Comparison of ENCODE assay signal across 21 cellular contexts in the genomic region with DNA sequence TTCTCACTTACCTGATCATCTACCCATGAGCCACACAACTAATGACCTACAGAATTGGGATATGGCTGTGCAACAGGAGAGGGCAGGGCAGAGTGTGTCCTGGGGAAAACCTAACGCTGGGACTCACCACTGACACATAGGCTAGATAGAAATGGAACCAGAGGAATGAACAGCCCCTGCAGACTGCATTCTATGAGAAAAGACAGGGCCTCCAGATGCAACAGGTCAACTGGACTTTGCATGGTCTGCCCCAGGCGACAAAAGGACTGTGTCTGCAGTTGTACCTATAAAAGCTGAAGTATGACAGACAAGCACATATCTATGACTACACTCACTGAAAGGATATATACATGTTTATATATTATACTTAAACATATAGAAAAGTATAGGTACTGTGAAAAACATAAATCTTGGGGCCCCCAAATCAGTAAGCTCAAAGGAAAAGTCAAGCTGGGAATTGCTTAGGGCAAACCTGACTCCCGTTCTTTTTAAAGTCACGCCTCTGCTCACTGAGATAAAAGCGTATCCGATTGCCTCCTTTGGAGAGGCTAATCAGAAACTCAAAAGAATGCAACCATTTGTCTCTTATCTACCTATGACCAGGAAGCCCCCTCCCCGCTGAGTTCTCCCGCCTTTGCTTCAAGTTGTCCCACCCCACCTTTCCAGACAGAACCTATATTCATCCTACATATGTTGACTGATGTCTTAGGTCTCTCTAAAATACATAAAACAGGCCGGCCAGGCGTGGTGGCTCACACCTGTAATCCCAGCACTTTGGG.
"Had no signal": no experiment of that assay in that cellular context is flagged by ENCODE, and none has a peak within 500 bp of the region (broad histone marks: within the 10 kb centered on the region; RNA-seq: fewer than 3 reads in every experiment).

No MANE protein-coding gene starts in this region.

- H3K36me3 ChIP-seq: left lung, pancreas, tibial artery, uterus had no signal

- H3K4me3 ChIP-seq: left lung, lung, pancreas, tibial artery, uterus had no signal

- H3K4me1 ChIP-seq: uterus had no signal

- H3K9me3 Mint-ChIP-seq: activated CD4-positive, alpha-beta memory T cell treated with anti-CD3 and anti-CD28 coated beads, Interleukin-2, amount 10 ng/mL, durations not matched to agents 7 days and 5 days; activated naive CD4-positive, alpha-beta T cell treated with anti-CD3 and anti-CD28 coated beads, Interleukin-2, amount 10 ng/mL, durations not matched to agents 7 days and 5 days; activated T-cell treated with anti-CD3 and anti-CD28 coated beads, Interleukin-2, amount 50 U/mL, for 72 hours; natural killer cell; stimulated activated effector memory CD8-positive, alpha-beta T cell treated with anti-CD3 and anti-CD28 coated beads, Interleukin-12 subunit alpha, Interleukin-12 subunit beta, amount 100 ng/mL, for 72 hours had no signal

- H3K36me3 Mint-ChIP-seq: activated naive CD4-positive, alpha-beta T cell treated with anti-CD3 and anti-CD28 coated beads, Interleukin-2, amount 10 ng/mL, durations not matched to agents 7 days and 5 days; natural killer cell; stimulated activated effector memory CD8-positive, alpha-beta T cell treated with anti-CD3 and anti-CD28 coated beads, Interleukin-12 subunit alpha, Interleukin-12 subunit beta, amount 100 ng/mL, for 72 hours had no signal

- H3K4me3 Mint-ChIP-seq: activated CD4-positive, alpha-beta memory T cell treated with anti-CD3 and anti-CD28 coated beads, Interleukin-2, amount 10 ng/mL, durations not matched to agents 7 days and 5 days; activated CD4-positive, alpha-beta T cell treated with anti-CD3 and anti-CD28 coated beads, Interleukin-2, amount 10 ng/mL, durations not matched to agents 24 days and 14 days; activated naive CD4-positive, alpha-beta T cell treated with anti-CD3 and anti-CD28 coated beads, Interleukin-2, amount 10 ng/mL, durations not matched to agents 7 days and 5 days; activated T-cell treated with anti-CD3 and anti-CD28 coated beads, Interleukin-2, amount 50 U/mL, for 72 hours; natural killer cell; stimulated activated effector memory CD8-positive, alpha-beta T cell treated with anti-CD3 and anti-CD28 coated beads, Interleukin-12 subunit alpha, Interleukin-12 subunit beta, amount 100 ng/mL, for 72 hours; stimulated activated naive CD8-positive, alpha-beta T cell treated with anti-CD3 and anti-CD28 coated beads, Interleukin-15, amount 100 ng/mL, for 72 hours had no signal

- H3K9me3 ChIP-seq: left lung, pancreas, tibial artery, uterus had no signal

- ATAC-seq: activated T-cell treated with anti-CD3 and anti-CD28 coated beads, Interleukin-2, amount 50 U/mL, for 72 hours; left lung; natural killer cell; right cardiac atrium; stimulated activated effector memory CD8-positive, alpha-beta T cell treated with anti-CD3 and anti-CD28 coated beads, Interleukin-12 subunit alpha, Interleukin-12 subunit beta, amount 100 ng/mL, for 72 hours; stimulated activated naive CD8-positive, alpha-beta T cell treated with anti-CD3 and anti-CD28 coated beads, Interleukin-15, amount 100 ng/mL, for 72 hours had no signal

- FAIRE-seq: endometrium, pancreas had no signal

- DNase-seq: activated CD4-positive, alpha-beta memory T cell treated with anti-CD3 and anti-CD28 coated beads, Interleukin-2, amount 10 ng/mL, durations not matched to agents 7 days and 5 days; activated CD4-positive, alpha-beta T cell treated with anti-CD3 and anti-CD28 coated beads, Interleukin-2, amount 10 ng/mL, durations not matched to agents 24 days and 14 days; activated effector memory CD4-positive, alpha-beta T cell treated with anti-CD3 and anti-CD28 coated beads, Interleukin-2, amount 50 U/mL, for 16 hours; activated naive CD4-positive, alpha-beta T cell treated with anti-CD3 and anti-CD28 coated beads, Interleukin-2, amount 10 ng/mL, durations not matched to agents 7 days and 5 days; activated T-cell treated with anti-CD3 and anti-CD28 coated beads, Interleukin-2, amount 50 U/mL, for 72 hours; cerebellar nuclear complex; erythroblast; foreskin fibroblast; left lung; midbrain; natural killer cell; pancreas; right cardiac atrium; stimulated activated CD4-positive, alpha-beta T cell treated with anti-CD3 and anti-CD28 coated beads, Interleukin-1b, Interleukin-23, amount 100 ng/mL, for 48 hours; stimulated activated naive CD8-positive, alpha-beta T cell treated with anti-CD3 and anti-CD28 coated beads, Interleukin-15, amount 100 ng/mL, for 72 hours; T-helper 1 cell; tibial artery; uterus had no signal

- H3K27ac Mint-ChIP-seq: activated CD4-positive, alpha-beta memory T cell treated with anti-CD3 and anti-CD28 coated beads, Interleukin-2, amount 10 ng/mL, durations not matched to agents 7 days and 5 days; activated CD4-positive, alpha-beta T cell treated with anti-CD3 and anti-CD28 coated beads, Interleukin-2, amount 10 ng/mL, durations not matched to agents 24 days and 14 days; activated naive CD4-positive, alpha-beta T cell treated with anti-CD3 and anti-CD28 coated beads, Interleukin-2, amount 10 ng/mL, durations not matched to agents 7 days and 5 days; activated T-cell treated with anti-CD3 and anti-CD28 coated beads, Interleukin-2, amount 50 U/mL, for 72 hours; natural killer cell; stimulated activated effector memory CD8-positive, alpha-beta T cell treated with anti-CD3 and anti-CD28 coated beads, Interleukin-12 subunit alpha, Interleukin-12 subunit beta, amount 100 ng/mL, for 72 hours had no signal

- H3K4me1 Mint-ChIP-seq: activated CD4-positive, alpha-beta memory T cell treated with anti-CD3 and anti-CD28 coated beads, Interleukin-2, amount 10 ng/mL, durations not matched to agents 7 days and 5 days; activated CD4-positive, alpha-beta T cell treated with anti-CD3 and anti-CD28 coated beads, Interleukin-2, amount 10 ng/mL, durations not matched to agents 24 days and 14 days; activated naive CD4-positive, alpha-beta T cell treated with anti-CD3 and anti-CD28 coated beads, Interleukin-2, amount 10 ng/mL, durations not matched to agents 7 days and 5 days; natural killer cell; stimulated activated effector memory CD8-positive, alpha-beta T cell treated with anti-CD3 and anti-CD28 coated beads, Interleukin-12 subunit alpha, Interleukin-12 subunit beta, amount 100 ng/mL, for 72 hours; stimulated activated naive CD8-positive, alpha-beta T cell treated with anti-CD3 and anti-CD28 coated beads, Interleukin-15, amount 100 ng/mL, for 72 hours had no signal

- H3K27ac ChIP-seq: left lung, pancreas, tibial artery, uterus had no signal

- H3K27me3 ChIP-seq: left lung, pancreas, tibial artery, uterus had no signal

- H3K27me3 Mint-ChIP-seq: activated CD4-positive, alpha-beta memory T cell treated with anti-CD3 and anti-CD28 coated beads, Interleukin-2, amount 10 ng/mL, durations not matched to agents 7 days and 5 days; activated CD4-positive, alpha-beta T cell treated with anti-CD3 and anti-CD28 coated beads, Interleukin-2, amount 10 ng/mL, durations not matched to agents 24 days and 14 days; activated naive CD4-positive, alpha-beta T cell treated with anti-CD3 and anti-CD28 coated beads, Interleukin-2, amount 10 ng/mL, durations not matched to agents 7 days and 5 days; stimulated activated naive CD8-positive, alpha-beta T cell treated with anti-CD3 and anti-CD28 coated beads, Interleukin-15, amount 100 ng/mL, for 72 hours had no signal
